In genomic region chr9:127124091-127124490, GRCh38 we compare ENCODE assay signal across 1 cellular context.
TF ChIP-seq lines count a peak whose summit lies in the region.

No MANE protein-coding gene starts in this region.

TF ChIP-seq in IMR-90, 13 proteins besides CTCF, POLR2A, EP300 and RAD21 (continued from another document):
- TF ChIP-seq SMC3 (IDR thresholded peaks at IDR 0.05; ENCODE audit: low read depth, low read length), result no peak
- TF ChIP-seq BHLHE40 (IDR thresholded peaks at IDR 0.05; ENCODE audit: low read depth, low read length), result no peak
- TF ChIP-seq NFE2L2 (IDR thresholded peaks at IDR 0.05; ENCODE audit: low read depth, low read length), result no peak
- no peak for TF ChIP-seq MAFK (IDR thresholded peaks at IDR 0.05; ENCODE audit: low read depth, low read length)
- no peak for TF ChIP-seq RFX5 (IDR thresholded peaks at IDR 0.05; ENCODE audit: low read depth, low read length)
- TF ChIP-seq MAZ (IDR thresholded peaks at IDR 0.05; ENCODE audit: borderline replicate concordance, low read depth, low read length), result no peak
- TF ChIP-seq FOS (IDR thresholded peaks at IDR 0.05; ENCODE audit: low read depth, low read length), result no peak
- no peak for TF ChIP-seq ELK1 (IDR thresholded peaks at IDR 0.05; ENCODE audit: borderline replicate concordance, low read depth, low read length)
- no peak for TF ChIP-seq CEBPB (IDR thresholded peaks at IDR 0.05; ENCODE audit: low read depth, low read length)
- no peak for TF ChIP-seq MXI1 (IDR thresholded peaks at IDR 0.05; ENCODE audit: borderline replicate concordance, low read depth, low read length)
